In the genomic region with DNA sequence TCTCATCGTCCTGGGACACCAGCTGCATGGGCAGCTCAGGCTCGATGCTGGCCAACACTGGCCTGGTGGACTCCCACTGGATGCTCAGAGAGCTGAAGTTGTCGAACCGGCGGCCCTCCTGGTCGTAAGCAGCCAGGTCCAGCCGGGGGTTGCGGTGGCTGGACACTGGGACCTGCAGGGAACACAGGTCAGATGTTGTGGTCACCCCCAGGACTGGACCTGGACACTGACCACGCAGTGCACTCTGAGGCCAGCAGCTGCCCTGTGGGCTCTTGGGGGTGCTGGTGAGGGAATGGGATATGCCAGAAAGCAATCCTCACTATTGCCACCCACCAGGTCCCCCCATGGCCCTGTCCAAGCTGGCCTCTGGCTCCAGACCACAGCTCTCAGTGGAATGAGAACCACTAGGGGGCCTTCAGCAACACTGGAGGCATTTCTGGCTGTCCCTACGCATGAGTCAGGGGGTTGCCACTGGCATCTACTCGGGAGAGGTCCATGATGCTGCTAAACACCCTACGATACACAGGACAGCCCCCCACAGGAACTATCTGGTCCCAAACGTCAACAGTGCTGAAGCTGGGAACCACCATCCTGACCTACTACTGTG, we compare ENCODE assay signal across 12 cellular contexts.
DNase-seq lines count a peak whose midpoint lies in the region; ATAC-seq and TF ChIP-seq lines count a peak whose summit lies in the region.
"Had no signal": no experiment of that assay in that cellular context is flagged by ENCODE, and none has a peak within 500 bp of the region (broad histone marks: within the 10 kb centered on the region; RNA-seq: fewer than 3 reads in every experiment).

No MANE protein-coding gene starts in this region.

- H3K9me3 Mint-ChIP-seq in immature natural killer cell = no peaks in the 10 kb centered on the region

- DNase-seq in AG08395 (ENCODE audit: low spot score) = peak; percentile 50
- no peak for DNase-seq in WERI-Rb-1
- no peak for DNase-seq in immature natural killer cell
- no peak for DNase-seq in tibial artery
- no peak for DNase-seq in SHP77 (lab: John Stamatoyannopoulos, UW)
- DNase-seq in SKM-1 treated with dmso at 0.1 percent for 144 hours (lab: John Stamatoyannopoulos, UW; ENCODE audit: unreplicated experiment) = no peak
- DNase-seq: GDM1, heart left ventricle, NCI-H2171 had no signal

- H3K27me3 ChIP-seq in WERI-Rb-1 (ENCODE audit: insufficient read depth, low read depth, severe bottlenecking) (no peaks in the 10 kb centered on the region), tibial artery (no peaks in the 10 kb centered on the region)
- H3K27me3 ChIP-seq: heart left ventricle, neutrophil had no signal

- peaks cover 9 to 20% of the 10 kb centered on the region in 2 donors for H3K4me1 Mint-ChIP-seq in immature natural killer cell

- intact Hi-C loops in tibial artery (cut with DNase I; ENCODE audit: low total_unique reads) = no loop called here

- H3K9me3 ChIP-seq in WERI-Rb-1 (ENCODE audit: severe bottlenecking) (no peaks in the 10 kb centered on the region), tibial artery (no peaks in the 10 kb centered on the region)
- H3K9me3 ChIP-seq: neutrophil had no signal

- H3K36me3 ChIP-seq in WERI-Rb-1 = peaks cover 84% of the 10 kb centered on the region
- peaks cover 0 to 18% (median 0%) of the 10 kb centered on the region in 3 donors for H3K36me3 ChIP-seq in tibial artery

- H3K27ac ChIP-seq in WERI-Rb-1 (no peak overlapping the region), tibial artery (no peak overlapping the region)
- H3K27ac ChIP-seq: heart left ventricle, neutrophil had no signal

- H3K4me1 ChIP-seq in tibial artery = no peaks in the 10 kb centered on the region

- no peak overlapping the region for H3K4me3 Mint-ChIP-seq in immature natural killer cell

- H3K36me3 Mint-ChIP-seq in immature natural killer cell = peaks cover 13 to 55% (median 23%) of the 10 kb centered on the region in 3 donors

- peaks cover 0 to 4% (median 0%) of the 10 kb centered on the region in 3 donors for H3K27me3 Mint-ChIP-seq in immature natural killer cell (ENCODE audit: low read depth in 3 of 3)

- no peak overlapping the region for H3K4me3 ChIP-seq in WERI-Rb-1 (ENCODE audit: low read depth, low read length)
- H3K4me3 ChIP-seq in tibial artery = no peak overlapping the region
- H3K4me3 ChIP-seq: heart left ventricle had no signal

- peak overlapping the region in 4 of 6 donors; percentile 13 to 55 (median 51) for H3K27ac Mint-ChIP-seq in immature natural killer cell

- TF ChIP-seq CTCF in GM12874 (IDR thresholded peaks at IDR 0.05; ENCODE audit: insufficient read depth, low read depth, low read length) = 0 out of 2 replicates have a peak, but pooled peaks have one; percentile 11
- TF ChIP-seq CTCF in WERI-Rb-1 (IDR thresholded peaks at IDR 0.05; ENCODE audit: low read depth, low read length) = peak; percentile 46
- no peak for TF ChIP-seq CTCF in tibial artery (IDR thresholded peaks at IDR 0.05)

- no peak for ATAC-seq in HG02973 (IDR thresholded peaks at IDR 0.05; ENCODE audit: unreplicated experiment)
- ATAC-seq: heart left ventricle had no signal

Comparison
In these comparisons a context has a peak if more than half of its experiments do, and no peak if none do; other contexts are left out.
1. CTCF ChIP-seq: peak in GM12874 (single experiment) and WERI-Rb-1 (single experiment); none in tibial artery (0 of 2).